Comparison of ENCODE assay signal across 24 cellular contexts in the genomic region with DNA sequence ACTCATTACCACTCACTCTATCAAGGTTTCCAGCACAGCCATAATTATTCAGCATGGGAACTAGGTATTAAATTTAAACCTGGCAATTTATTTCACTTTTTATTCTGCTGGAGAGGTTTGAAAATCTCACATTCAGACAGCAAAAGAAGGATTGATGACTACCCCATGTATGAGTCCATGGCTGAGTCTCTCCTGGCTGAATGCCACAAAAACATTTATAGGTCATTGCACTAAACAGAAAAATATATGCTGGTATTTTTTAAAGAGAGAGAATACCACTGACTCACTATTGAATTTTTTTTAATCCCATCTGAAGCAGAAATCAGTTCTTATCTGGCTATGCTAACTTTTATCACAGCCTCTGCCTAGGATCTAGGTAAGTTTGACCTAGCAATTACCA.
DNase-seq lines count a peak whose midpoint lies in the region; ATAC-seq and TF ChIP-seq lines count a peak whose summit lies in the region.
"Had no signal": no experiment of that assay in that cellular context is flagged by ENCODE, and none has a peak within 500 bp of the region (broad histone marks: within the 10 kb centered on the region; RNA-seq: fewer than 3 reads in every experiment).

No MANE protein-coding gene starts in this region.

- TF ChIP-seq CTCF in foreskin keratinocyte (conservative IDR thresholded peaks at IDR 0.05): no peak
- no peak for TF ChIP-seq CTCF in GM20000 (IDR thresholded peaks at IDR 0.05; ENCODE audit: extremely low read depth, missing control alignments)

- H3K4me1 ChIP-seq in foreskin keratinocyte (no peaks in the 10 kb centered on the region), skeletal muscle satellite cell (ENCODE audit: control insufficient read depth, insufficient read depth, low read length) (peaks cover 12% of the 10 kb centered on the region)
- H3K4me1 ChIP-seq: ascending aorta, heart right ventricle, uterus had no signal

- H3K4me2 ChIP-seq in skeletal muscle satellite cell (ENCODE audit: low read length): peak overlapping the region; percentile 31

- H3K4me3 ChIP-seq in skeletal muscle satellite cell (ENCODE audit: low read length): no peak overlapping the region
- H3K4me3 ChIP-seq: ascending aorta, heart right ventricle, SK-N-MC, thoracic aorta, uterus had no signal

- H3K27ac ChIP-seq in foreskin keratinocyte: no peak overlapping the region
- H3K27ac ChIP-seq: ascending aorta, heart right ventricle, SK-N-MC, thoracic aorta, uterus had no signal

- no peak overlapping the region for H3K9ac ChIP-seq in skeletal muscle satellite cell (ENCODE audit: low read depth, low read length)

- H3K27me3 ChIP-seq in foreskin keratinocyte: no peaks in the 10 kb centered on the region
- no peaks in the 10 kb centered on the region for H3K27me3 ChIP-seq in skeletal muscle satellite cell (ENCODE audit: control insufficient read depth, insufficient read depth, low read length)
- H3K27me3 ChIP-seq: ascending aorta, heart right ventricle, uterus had no signal

- H3K9me3 ChIP-seq in skeletal muscle satellite cell (replicated peaks; ENCODE audit: low read length): no peaks in the 10 kb centered on the region
- H3K9me3 ChIP-seq: ascending aorta, heart right ventricle, thoracic aorta, uterus had no signal

- peak; percentile 87 for ATAC-seq in foreskin keratinocyte
- ATAC-seq: activated CD4-positive, alpha-beta T cell treated with anti-CD3 and anti-CD28 coated beads for 36 hours; heart right ventricle; stimulated activated naive CD8-positive, alpha-beta T cell treated with anti-CD3 and anti-CD28 coated beads, Interleukin-15, Interleukin-2, amounts not matched to agents 100 U/mL and 50 U/mL, for 24 hours; T-helper 17 cell had no signal

- no peaks in the 10 kb centered on the region for H3K36me3 ChIP-seq in skeletal muscle satellite cell (ENCODE audit: insufficient read depth, low read length)
- H3K36me3 ChIP-seq: ascending aorta, heart right ventricle, thoracic aorta, uterus had no signal

- DNase-seq in LHCN-M2 (ENCODE audit: low read depth): peak; percentile 78
- peak; percentile 27 for DNase-seq in astrocyte of the hippocampus (ENCODE audit: low read depth, low spot score)
- DNase-seq in foreskin keratinocyte: peak; percentile 25 to 77
- DNase-seq in putamen (ENCODE audit: low spot score): no peak
- DNase-seq in T-helper 9 cell: no peak
- no peak for DNase-seq in GM20000 (ENCODE audit: low spot score)
- DNase-seq: activated CD4-positive, alpha-beta T cell treated with anti-CD3 and anti-CD28 coated beads for 36 hours; activated naive CD8-positive, alpha-beta T cell treated with anti-CD3 and anti-CD28 coated beads for 36 hours; activated T-cell treated with anti-CD3 and anti-CD28 coated beads for 4 hours; CD4-positive, alpha-beta T cell; foreskin fibroblast; GOT3; heart right ventricle; NCI-H1105 treated with DMSO at 0.1 percent for 48 hours; NCI-H2029 treated with DMSO at 0.1 percent for 48 hours; NCI-H774; RPMI8226; stimulated activated naive CD8-positive, alpha-beta T cell treated with anti-CD3 and anti-CD28 coated beads, Interleukin-15, Interleukin-2, amounts not matched to agents 100 U/mL and 50 U/mL, for 24 hours; T-helper 17 cell; uterus had no signal

Comparison
In these comparisons a context has a peak if more than half of its experiments do, and no peak if none do; other contexts are left out.
1. DNase-seq: peak in LHCN-M2 (single experiment), astrocyte of the hippocampus (single experiment) and foreskin keratinocyte (2 of 2); none in putamen (single experiment), T-helper 9 cell (single experiment) and GM20000 (single experiment).